ENCODE assay signal across 21 cellular contexts in genomic region chr6:78492351-78493010, GRCh38.
DNase-seq lines count a peak whose midpoint lies in the region; ATAC-seq lines count a peak whose summit lies in the region.
"Had no signal": no experiment of that assay in that cellular context is flagged by ENCODE, and none has a peak within 500 bp of the region (broad histone marks: within the 10 kb centered on the region; RNA-seq: fewer than 3 reads in every experiment).

No MANE protein-coding gene starts in this region.

- H3K9me3 Mint-ChIP-seq in activated CD4-positive, alpha-beta T cell treated with anti-CD3 and anti-CD28 coated beads, Interleukin-2, amount 10 ng/mL, durations not matched to agents 7 days and 5 days: peaks cover under 1% of the 10 kb centered on the region
- peaks cover 0 to 7% of the 10 kb centered on the region in 2 donors for H3K9me3 Mint-ChIP-seq in stimulated activated naive CD8-positive, alpha-beta T cell treated with anti-CD3 and anti-CD28 coated beads, Interleukin-15, amount 100 ng/mL, for 72 hours
- H3K9me3 Mint-ChIP-seq: CD4-positive, alpha-beta T cell; mesothelial cell of epicardium; T-helper 1 cell treated with Interleukin-12 subunit alpha and Interleukin-12 subunit beta and Interleukin-4 antibody, amounts not matched to agents 30 μg/mL and 1 μg/mL, for 36 hours; WTC11 had no signal

- H3K4me1 Mint-ChIP-seq in activated CD4-positive, alpha-beta T cell treated with anti-CD3 and anti-CD28 coated beads, Interleukin-2, amount 10 ng/mL, durations not matched to agents 7 days and 5 days: no peaks in the 10 kb centered on the region
- no peaks in the 10 kb centered on the region for H3K4me1 Mint-ChIP-seq in stimulated activated naive CD8-positive, alpha-beta T cell treated with anti-CD3 and anti-CD28 coated beads, Interleukin-15, amount 100 ng/mL, for 72 hours
- H3K4me1 Mint-ChIP-seq: mesothelial cell of epicardium had no signal

- no peaks in the 10 kb centered on the region for H3K79me2 ChIP-seq in ACC112 (ENCODE audit: control insufficient read depth, insufficient read depth, low read length, unreplicated experiment)

- POLR2A ChIA-PET in activated CD4-positive, alpha-beta T cell treated with anti-CD3 and anti-CD28 coated beads, Interleukin-2, amount 10 ng/mL, durations not matched to agents 7 days and 5 days (lab: Charles Lee): no interaction called here

- DNase-seq in HCEC 1CT (peak; percentile 41), brain pericyte (ENCODE audit: low read depth, low spot score) (peak; percentile 72), glomerular visceral epithelial cell (ENCODE audit: extremely low spot score) (peak; percentile 3), T-helper 1 cell (no peak)
- no peak for DNase-seq in activated CD4-positive, alpha-beta T cell treated with anti-CD3 and anti-CD28 coated beads, Interleukin-2, amount 10 ng/mL, durations not matched to agents 7 days and 5 days
- DNase-seq in effector CD4-positive, alpha-beta T cell: no peak
- DNase-seq in stimulated activated naive CD8-positive, alpha-beta T cell treated with anti-CD3 and anti-CD28 coated beads, Interleukin-15, amount 100 ng/mL, for 72 hours: no peak
- DNase-seq: activated CD8-positive, alpha-beta T cell treated with anti-CD3 and anti-CD28 coated beads, Interleukin-2, amount 10 ng/mL, durations not matched to agents 7 days and 5 days; activated T-cell treated with anti-CD3 and anti-CD28 coated beads, Interleukin-2, amount 50 U/mL, for 48 hours; CD4-positive, alpha-beta T cell; DND-41; NCI-H2029 treated with DMSO at 0.1 percent for 48 hours; NCI-H526; retina; stimulated activated naive CD4-positive, alpha-beta T cell treated with Interleukin-2 at 50 U/mL for 16 hours; transverse colon had no signal

- H3K36me3 ChIP-seq in ACC112 (ENCODE audit: insufficient read depth, low read length): no peaks in the 10 kb centered on the region
- H3K36me3 ChIP-seq: transverse colon had no signal

- H3K27ac Mint-ChIP-seq in activated CD4-positive, alpha-beta T cell treated with anti-CD3 and anti-CD28 coated beads, Interleukin-2, amount 10 ng/mL, durations not matched to agents 7 days and 5 days: no peak overlapping the region
- no peak overlapping the region for H3K27ac Mint-ChIP-seq in stimulated activated naive CD8-positive, alpha-beta T cell treated with anti-CD3 and anti-CD28 coated beads, Interleukin-15, amount 100 ng/mL, for 72 hours
- H3K27ac Mint-ChIP-seq: activated CD8-positive, alpha-beta T cell treated with anti-CD3 and anti-CD28 coated beads, Interleukin-2, amount 10 ng/mL, durations not matched to agents 7 days and 5 days; activated naive CD8-positive, alpha-beta T cell; CD4-positive, alpha-beta T cell; mesothelial cell of epicardium; T-helper 1 cell treated with Interleukin-12 subunit alpha and Interleukin-12 subunit beta and Interleukin-4 antibody, amounts not matched to agents 30 μg/mL and 1 μg/mL, for 36 hours; WTC11 had no signal

- CTCF ChIA-PET in activated CD4-positive, alpha-beta T cell treated with anti-CD3 and anti-CD28 coated beads, Interleukin-2, amount 10 ng/mL, durations not matched to agents 7 days and 5 days (lab: Charles Lee): no interaction called here

- no peaks in the 10 kb centered on the region for H3K27me3 Mint-ChIP-seq in activated CD4-positive, alpha-beta T cell treated with anti-CD3 and anti-CD28 coated beads, Interleukin-2, amount 10 ng/mL, durations not matched to agents 7 days and 5 days
- H3K27me3 Mint-ChIP-seq in stimulated activated naive CD8-positive, alpha-beta T cell treated with anti-CD3 and anti-CD28 coated beads, Interleukin-15, amount 100 ng/mL, for 72 hours: no peaks in the 10 kb centered on the region
- H3K27me3 Mint-ChIP-seq: activated naive CD8-positive, alpha-beta T cell; CD4-positive, alpha-beta T cell had no signal

- no peaks in the 10 kb centered on the region for H3K27me3 ChIP-seq in ACC112 (ENCODE audit: insufficient read depth, low read length)
- H3K27me3 ChIP-seq: transverse colon had no signal

- peak overlapping the region; percentile 10; the same call in 1 of the 2 replicates for H3K27ac ChIP-seq in ACC112 (ENCODE audit: low read depth, low read length)
- H3K27ac ChIP-seq: transverse colon had no signal

- peak overlapping the region; percentile 63 for H2AFZ ChIP-seq in ACC112 (ENCODE audit: low read length, unreplicated experiment)

- no peak for ATAC-seq in stimulated activated naive CD8-positive, alpha-beta T cell treated with anti-CD3 and anti-CD28 coated beads, Interleukin-15, amount 100 ng/mL, for 72 hours
- ATAC-seq: activated CD8-positive, alpha-beta T cell treated with anti-CD3 and anti-CD28 coated beads, Interleukin-2, amount 10 ng/mL, durations not matched to agents 7 days and 5 days; WTC11 had no signal

- H3K36me3 Mint-ChIP-seq in activated CD4-positive, alpha-beta T cell treated with anti-CD3 and anti-CD28 coated beads, Interleukin-2, amount 10 ng/mL, durations not matched to agents 7 days and 5 days (ENCODE audit: low read depth): no peaks in the 10 kb centered on the region
- H3K36me3 Mint-ChIP-seq: activated naive CD8-positive, alpha-beta T cell; mesothelial cell of epicardium; WTC11 had no signal

- no peak overlapping the region for H3K4me3 Mint-ChIP-seq in activated CD4-positive, alpha-beta T cell treated with anti-CD3 and anti-CD28 coated beads, Interleukin-2, amount 10 ng/mL, durations not matched to agents 7 days and 5 days
- H3K4me3 Mint-ChIP-seq in stimulated activated naive CD8-positive, alpha-beta T cell treated with anti-CD3 and anti-CD28 coated beads, Interleukin-15, amount 100 ng/mL, for 72 hours: no peak overlapping the region
- H3K4me3 Mint-ChIP-seq: activated CD8-positive, alpha-beta T cell treated with anti-CD3 and anti-CD28 coated beads, Interleukin-2, amount 10 ng/mL, durations not matched to agents 7 days and 5 days; activated naive CD8-positive, alpha-beta T cell; CD4-positive, alpha-beta T cell; mesothelial cell of epicardium; T-helper 1 cell treated with Interleukin-12 subunit alpha and Interleukin-12 subunit beta and Interleukin-4 antibody, amounts not matched to agents 30 μg/mL and 1 μg/mL, for 36 hours; WTC11 had no signal

- H3K4me1 ChIP-seq in ACC112 (ENCODE audit: control insufficient read depth, insufficient read depth, low read length, unreplicated experiment): peaks cover 38% of the 10 kb centered on the region
- H3K4me1 ChIP-seq: transverse colon had no signal

- no peak overlapping the region for H3K4me3 ChIP-seq in ACC112 (ENCODE audit: low read depth, low read length)
- H3K4me3 ChIP-seq: transverse colon had no signal

Comparison
In these comparisons a context has a peak if more than half of its experiments do, and no peak if none do; other contexts are left out.
1. DNase-seq: peak in HCEC 1CT (single experiment), brain pericyte (single experiment) and glomerular visceral epithelial cell (single experiment); none in activated CD4-positive, alpha-beta T cell treated with anti-CD3 and anti-CD28 coated beads, Interleukin-2, amount 10 ng/mL, durations not matched to agents 7 days and 5 days (single experiment), effector CD4-positive, alpha-beta T cell (single experiment), stimulated activated naive CD8-positive, alpha-beta T cell treated with anti-CD3 and anti-CD28 coated beads, Interleukin-15, amount 100 ng/mL, for 72 hours (0 of 2) and T-helper 1 cell (0 of 5).